In the genomic region with DNA sequence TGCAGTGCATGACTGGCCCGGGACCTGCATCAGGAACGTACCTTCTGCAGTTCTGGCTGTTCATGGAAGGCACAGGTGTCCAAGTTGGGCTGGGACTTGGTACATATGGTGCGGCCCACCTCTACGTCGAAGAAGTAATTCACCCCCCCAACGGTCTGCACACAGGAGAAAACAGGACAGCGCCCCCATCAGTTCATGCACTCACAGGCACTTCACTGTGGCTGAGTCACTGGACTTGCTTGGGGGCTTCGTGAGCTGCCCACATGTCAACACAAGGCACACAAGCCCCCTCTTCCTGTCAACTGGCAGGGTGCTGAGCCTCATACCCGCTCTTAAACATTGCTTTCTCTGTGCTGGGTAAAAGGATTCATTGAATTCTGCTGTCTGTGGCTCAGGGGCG, we compare ENCODE assay signal across 9 cellular contexts. TPM values are rescaled to one million over a fixed set of nuclear protein-coding genes. Genes with fewer than 3 reads are reported as not detected.
DNase-seq lines count a peak whose midpoint lies in the region; ATAC-seq and TF ChIP-seq lines count a peak whose summit lies in the region.
"Not testable (repeated sequence)": the region's sequence is repeated elsewhere in the genome, so short reads cannot be mapped to it uniquely, and the experiment has no call there.
"Had no signal": no experiment of that assay in that cellular context is flagged by ENCODE, and none has a peak within 500 bp of the region (broad histone marks: within the 10 kb centered on the region; RNA-seq: fewer than 3 reads in every experiment).

No MANE protein-coding gene starts in this region.

- H3K27me3 Mint-ChIP-seq in H9 (ENCODE audit: low read depth) = peaks cover 88% of the 10 kb centered on the region
- peaks cover 86% of the 10 kb centered on the region for H3K27me3 Mint-ChIP-seq in WTC11 (ENCODE audit: low read depth)
- peaks cover 15% of the 10 kb centered on the region for H3K27me3 Mint-ChIP-seq in progenitor cell of endocrine pancreas

- not testable (repeated sequence) for H3K36me3 ChIP-seq in DND-41 (ENCODE audit: insufficient read depth, low read length); OCI-LY1 (ENCODE audit: insufficient read depth, low read length); esophagus muscularis mucosa

- not testable (repeated sequence) for H3K27ac ChIP-seq in DND-41 (ENCODE audit: low read length); H9 (ENCODE audit: insufficient read length, low read depth, low read length); OCI-LY1 (ENCODE audit: low read depth, low read length, poor library complexity, severe bottlenecking); esophagus muscularis mucosa (replicated peaks in 1 of 4)

- not testable (repeated sequence) for H3K23ac ChIP-seq in H9 (ENCODE audit: insufficient read length, low read depth, low read length)

- H4K91ac ChIP-seq in H9 (ENCODE audit: insufficient read length, low read depth, low read length) = not testable (repeated sequence)

- H4K20me1 ChIP-seq in DND-41 (ENCODE audit: insufficient read depth, low read length); H9 (ENCODE audit: control insufficient read depth, insufficient read depth, insufficient read length); OCI-LY1 (ENCODE audit: insufficient read depth, low read length): not testable (repeated sequence)

- ATAC-seq in DND-41 (ENCODE audit: insufficient read depth, low read depth) = not testable (repeated sequence)
- peak; percentile 51 for ATAC-seq in WTC11

- not testable (repeated sequence) for TF ChIP-seq EP300 in esophagus muscularis mucosa (IDR thresholded peaks at IDR 0.05)

- not testable (repeated sequence) for H3K9ac ChIP-seq in DND-41 (ENCODE audit: low read depth, low read length); H9 (ENCODE audit: extremely low read depth, insufficient read length, low read length); OCI-LY1 (ENCODE audit: low read length)

- not testable (repeated sequence) for H3T11ph ChIP-seq in H9 (ENCODE audit: low read length)

- H3K9me2 ChIP-seq in OCI-LY1 (ENCODE audit: low read depth, low read length) = not testable (repeated sequence)

- H3K23me2 ChIP-seq in H9 (ENCODE audit: insufficient read length, low read depth, low read length, poor library complexity, severe bottlenecking) = not testable (repeated sequence)

- H3K14ac ChIP-seq in H9 (ENCODE audit: insufficient read depth, low read length) = not testable (repeated sequence)

- not testable (repeated sequence) for H2BK20ac ChIP-seq in H9 (ENCODE audit: low read depth, low read length, poor library complexity, severe bottlenecking)

- not testable (repeated sequence) for H4K8ac ChIP-seq in H9 (replicated peaks; ENCODE audit: insufficient read length, low read depth, low read length)

- WGBS in H9 (ENCODE audit: extremely low coverage, insufficient read length, low lambda C conversion rate) = no CpG with 5 or more reads among the region's 10 CpGs
- 86% methylated on average over 7 of the region's 10 CpGs for WGBS in esophagus muscularis mucosa

- H3K56ac ChIP-seq in H9 (ENCODE audit: insufficient read length, low read depth, low read length) = not testable (repeated sequence)

- not testable (repeated sequence) for H4K5ac ChIP-seq in H9 (ENCODE audit: insufficient read length, low read depth, low read length)

- TF ChIP-seq CTCF in DND-41 (IDR thresholded peaks at IDR 0.05; ENCODE audit: borderline replicate concordance, extremely low read depth, low read length, poor library complexity, severe bottlenecking) (peak; percentile 24), H9 (conservative IDR thresholded peaks at IDR 0.05) (peak; percentile 45; the same call in 2 of the 3 replicates), OCI-LY1 (IDR thresholded peaks at IDR 0.05; ENCODE audit: low read length) (0 out of 2 replicates have a peak, but pooled peaks have one; percentile 6), WTC11 (IDR thresholded peaks at IDR 0.05) (peak; percentile 20; the same call in 1 of the 2 replicates), choroid plexus epithelial cell (conservative IDR thresholded peaks at IDR 0.05; ENCODE audit: low read depth, low read length) (peak; percentile 4), progenitor cell of endocrine pancreas (IDR thresholded peaks at IDR 0.05; ENCODE audit: unreplicated experiment) (peak; percentile 7)
- TF ChIP-seq CTCF in esophagus muscularis mucosa (IDR thresholded peaks at IDR 0.05) = not testable (repeated sequence)

- CTCF ChIA-PET in WTC11 (lab: Charles Lee) = interaction anchor here (0.9 kb wide), 1 partner anchor 33 kb away, joined by 5 read pairs; no protein-coding TSS in a partner anchor

- not testable (repeated sequence) for H3K79me2 ChIP-seq in DND-41 (ENCODE audit: insufficient read depth, low read length); H9 (ENCODE audit: insufficient read depth, low read length); OCI-LY1 (ENCODE audit: insufficient read depth, low read length)

- H2BK12ac ChIP-seq in H9 (ENCODE audit: insufficient read length, low read depth, low read length) = not testable (repeated sequence)

- H3K9me3 Mint-ChIP-seq in H9; WTC11; progenitor cell of endocrine pancreas (ENCODE audit: low read depth): not testable (repeated sequence)

- H3K27ac Mint-ChIP-seq in H9, WTC11, progenitor cell of endocrine pancreas: not testable (repeated sequence)

- H2BK15ac ChIP-seq in H9 (ENCODE audit: low read depth, low read length) = not testable (repeated sequence)

- not testable (repeated sequence) for H3K4me3 Mint-ChIP-seq in H9; WTC11; progenitor cell of endocrine pancreas (ENCODE audit: low read depth)

- not testable (repeated sequence) for H2AK5ac ChIP-seq in H9 (ENCODE audit: insufficient read length, low read length)

- not testable (repeated sequence) for H3K36me3 Mint-ChIP-seq in H9 (ENCODE audit: insufficient read depth in 1 of 3, low read depth in 3 of 3); WTC11; progenitor cell of endocrine pancreas (ENCODE audit: insufficient read depth)

- not testable (repeated sequence) for DNase-seq in DND-41; H9; choroid plexus epithelial cell (ENCODE audit: low read depth); progenitor cell of endocrine pancreas (ENCODE audit: low spot score, unreplicated experiment)
- DNase-seq in WTC11 (ENCODE audit: low spot score) = peak; percentile 33
- DNase-seq in esophagus muscularis mucosa (ENCODE audit: extremely low spot score) = peak; percentile 50

- peaks cover 18 to 19% of the 10 kb centered on the region in 2 experiments for H3K4me1 Mint-ChIP-seq in H9
- peaks cover 27% of the 10 kb centered on the region for H3K4me1 Mint-ChIP-seq in WTC11
- not testable (repeated sequence) for H3K4me1 Mint-ChIP-seq in progenitor cell of endocrine pancreas (ENCODE audit: low read depth)

- not testable (repeated sequence) for H3K18ac ChIP-seq in H9 (ENCODE audit: insufficient read length, low read depth, low read length)

- intact Hi-C loops in esophagus muscularis mucosa (cut with DNase I) = not testable (repeated sequence)

- not testable (repeated sequence) for H3F3A ChIP-seq in OCI-LY1 (ENCODE audit: insufficient read depth, low read length)

- not testable (repeated sequence) for H2BK120ac ChIP-seq in H9 (ENCODE audit: low read depth, low read length, poor library complexity, severe bottlenecking)

- not testable (repeated sequence) for H3K9me3 ChIP-seq in DND-41 (ENCODE audit: insufficient read depth, low read length, severe bottlenecking); H9 (ENCODE audit: control insufficient read depth, low read depth, low read length); OCI-LY1 (ENCODE audit: low read length); esophagus muscularis mucosa

- not testable (repeated sequence) for H3K4ac ChIP-seq in H9 (ENCODE audit: low read depth, low read length)

- H3K79me1 ChIP-seq in H9 (ENCODE audit: insufficient read depth, low read depth, low read length, poor library complexity, severe bottlenecking) = not testable (repeated sequence)

- H3K4me1 ChIP-seq in DND-41 (ENCODE audit: insufficient read depth, low read length); H9 (ENCODE audit: insufficient read depth, low read length); OCI-LY1 (ENCODE audit: insufficient read depth, low read length, severe bottlenecking); esophagus muscularis mucosa: not testable (repeated sequence)

- H3K4me3 ChIP-seq in DND-41 (ENCODE audit: low read depth in 1 of 2, low read length in 2 of 2); OCI-LY1 (ENCODE audit: low read depth, low read length, poor library complexity, severe bottlenecking); choroid plexus epithelial cell (ENCODE audit: low read depth, low read length); esophagus muscularis mucosa: not testable (repeated sequence)

- not testable (repeated sequence) for H2BK5ac ChIP-seq in H9 (ENCODE audit: insufficient read length, low read length)

- not testable (repeated sequence) for TF ChIP-seq POLR2A in esophagus muscularis mucosa (IDR thresholded peaks at IDR 0.05; ENCODE audit: low read depth)

- H3K4me2 ChIP-seq in DND-41 (ENCODE audit: insufficient read depth, low read length); H9 (ENCODE audit: insufficient read depth, insufficient read length, low read length); OCI-LY1 (ENCODE audit: low read length): not testable (repeated sequence)

- peaks cover 12% of the 10 kb centered on the region for H3K27me3 ChIP-seq in DND-41 (ENCODE audit: insufficient read depth, low read length, poor library complexity)
- not testable (repeated sequence) for H3K27me3 ChIP-seq in H9 (ENCODE audit: insufficient read depth, low read length); OCI-LY1 (ENCODE audit: insufficient read depth, low read length)
- peaks cover 0 to 11% (median 0%) of the 10 kb centered on the region in 4 donors for H3K27me3 ChIP-seq in esophagus muscularis mucosa

- not testable (repeated sequence) for H2AFZ ChIP-seq in DND-41 (ENCODE audit: low read depth, low read length); H9 (ENCODE audit: low read length); OCI-LY1 (ENCODE audit: low read length)

- POLR2A ChIA-PET in WTC11 (lab: Charles Lee) = not testable (repeated sequence)

RNA-seq across cellular contexts. Expression of a gene that starts 1.8 kb away (rescaled TPM):
- total RNA-seq in H9 (2021) (1.7 and 1.9 TPM in 2 replicates), WTC11 (2021) (4.5 to 6.2 TPM (median 5.8 TPM) in 3 replicates), esophagus muscularis mucosa (not detected), progenitor cell of endocrine pancreas (1.5 and 1.6 TPM in 2 replicates)
- total RNA-seq: CD4-positive, alpha-beta memory T cell; GM23248 had no signal
